8 cellular contexts compared by ENCODE assay signal in the genomic region with DNA sequence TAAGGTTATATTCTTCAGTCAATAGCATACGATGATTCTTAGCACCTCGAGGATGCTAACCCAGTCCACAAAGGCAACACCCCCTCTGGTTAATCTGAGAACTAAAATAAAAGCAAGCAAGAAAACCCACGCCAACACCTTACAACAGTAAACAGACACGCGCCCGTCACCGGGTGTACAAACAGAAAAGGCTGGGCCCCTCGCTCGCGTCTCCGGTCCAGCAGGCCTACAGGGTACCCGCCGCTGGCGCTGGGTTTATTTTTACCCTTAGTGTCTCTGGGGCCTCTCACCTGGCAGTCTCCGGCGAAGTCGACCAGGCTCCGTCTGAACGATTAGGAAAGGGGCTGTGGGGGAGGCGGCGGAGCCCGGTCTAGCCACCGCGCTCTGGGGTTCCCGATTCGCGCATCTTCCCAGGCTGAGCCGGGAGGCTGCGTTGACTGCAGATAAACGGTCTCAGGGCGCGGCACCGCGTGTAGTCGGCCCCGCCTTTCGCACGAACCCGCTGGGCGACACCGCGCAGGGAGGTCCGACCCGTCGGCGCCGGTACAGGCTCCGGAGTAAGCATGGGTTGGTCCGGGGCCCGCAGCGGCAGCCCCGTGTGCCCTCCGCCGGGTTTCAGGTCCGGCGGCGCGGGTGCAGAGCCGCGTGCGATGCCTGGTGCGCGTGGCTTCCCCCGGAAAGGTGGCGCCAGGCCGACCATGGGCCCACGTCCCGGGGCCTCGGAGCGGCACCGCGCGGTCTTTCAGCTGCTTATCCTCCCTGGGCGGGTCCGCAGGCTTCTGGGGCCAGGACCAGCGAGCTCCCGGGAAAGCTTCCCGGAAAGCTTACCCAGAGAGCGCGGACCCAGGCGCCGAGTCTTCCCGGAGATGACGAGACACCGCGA. TPM values are rescaled to one million over a fixed set of nuclear protein-coding genes. Genes with fewer than 3 reads are reported as not detected.
DNase-seq lines count a peak whose midpoint lies in the region; ATAC-seq and TF ChIP-seq lines count a peak whose summit lies in the region.

SLC9B2 (minus strand) TSS at position 868 of the 883 bp plus-strand sequence. CDS start 9,211 bp downstream, outside the sequence.

- no peaks in the 10 kb centered on the region for H3K27me3 ChIP-seq in AG04450 (ENCODE audit: control insufficient read depth, insufficient read depth, low read length)

- in situ Hi-C loops in endometrial microvascular endothelial cells (cut with HindIII; ENCODE audit: inconsistent ontology term, low pct_unique_long_range_greater_than_20kb, low sequenced_read_pairs), result no loop called here

- H3K4me1 Mint-ChIP-seq in mesothelial cell of epicardium, result peaks cover 16% of the 10 kb centered on the region

- peak within 1 kb of the TSS; percentile 70 for H3K4me3 ChIP-seq in AG04450 (ENCODE audit: low read depth, low read length)

- no peak for TF ChIP-seq CTCF in AG04450 (IDR thresholded peaks at IDR 0.05; ENCODE audit: low read depth, low read length)
- TF ChIP-seq CTCF in mesothelial cell of epicardium (IDR thresholded peaks at IDR 0.05; ENCODE audit: unreplicated experiment), result no peak

- POLR2A ChIA-PET in AG04450 (lab: Yijun Ruan, JAX), result interaction anchor here (0.8 to 1.6 kb wide), 5 partner anchors 16 to 248 kb away, joined by 3 to 5 read pairs (median 4); partner anchors contain the start of gene CISD2

- DNase-seq in AG04450 (ENCODE audit: low read depth, low spot score) (no peak), NCI-H69 (lab: John Stamatoyannopoulos, UW) (peak; percentile 73), mesothelial cell of epicardium (ENCODE audit: low spot score in 2 of 2, unreplicated experiment in 2 of 2) (peak; percentile 49 to 74)
- DNase-seq in activated CD8-positive, alpha-beta memory T cell treated with anti-CD3 and anti-CD28 coated beads, Interleukin-2, amount 50 U/mL, for 1 hour (ENCODE audit: extremely low read depth), result peak; percentile 29
- peak; percentile 48 to 49 for DNase-seq in stimulated activated CD8-positive, alpha-beta memory T cell treated with anti-CD3 and anti-CD28 coated beads, Interleukin-15, amount 100 ng/mL, for 4 hours (ENCODE audit: low read depth in 2 of 2)

- H3K36me3 Mint-ChIP-seq in mesothelial cell of epicardium, result peaks cover 12% of the 10 kb centered on the region

- H3K27ac ChIP-seq in AG04450 (ENCODE audit: low read depth, low read length), result peak within 1 kb of the TSS; percentile 74

- ATAC-seq in GM18858 (IDR thresholded peaks at IDR 0.05; ENCODE audit: unreplicated experiment) (peak; percentile 29), HG03095 (IDR thresholded peaks at IDR 0.05; ENCODE audit: unreplicated experiment) (peak; percentile 50)

- H3K27me3 Mint-ChIP-seq in mesothelial cell of epicardium (ENCODE audit: low read depth), result no peaks in the 10 kb centered on the region

- peak within 1 kb of the TSS; percentile 96 for H3K27ac Mint-ChIP-seq in mesothelial cell of epicardium

- no peaks in the 10 kb centered on the region for H3K9me3 ChIP-seq in AG04450 (ENCODE audit: control insufficient read depth, insufficient read depth, low read length)

- peak within 1 kb of the TSS; percentile 94 for H3K4me3 Mint-ChIP-seq in mesothelial cell of epicardium

- CTCF ChIA-PET in AG04450 (lab: Charles Lee), result interaction anchor here (0.8 to 9.6 kb wide), 3 partner anchors 15 to 30 kb away, joined by 3 to 72 read pairs (median 5); no protein-coding TSS in a partner anchor

- H3K9me3 Mint-ChIP-seq in mesothelial cell of epicardium, result no peaks in the 10 kb centered on the region

RNA-seq across cellular contexts. Expression of gene SLC9B2, which starts in this region (rescaled TPM):
- 7.5 and 10.1 TPM in 2 replicates for polyA plus RNA-seq in AG04450 (2011; rRNA removed)
- 4.6 and 8.0 TPM in 2 replicates for polyA minus RNA-seq in AG04450 (2011; rRNA and poly(A)+ RNA removed)
- 21.4 TPM for total RNA-seq in endometrial microvascular endothelial cells (ENCODE audit: inconsistent ontology term)
- total RNA-seq in mesothelial cell of epicardium, result 12.0 to 13.4 TPM (median 12.1 TPM) in 3 replicates
